ENCODE assay signal across 13 cellular contexts in genomic region chr22:44659140-44659539, GRCh38. TPM values are rescaled to one million over a fixed set of nuclear protein-coding genes. Genes with fewer than 3 reads are reported as not detected.
A peak's percentile ranks its signal among the peaks of the same experiment; 100 is the strongest.
DNase-seq lines count a peak whose midpoint lies in the region; ATAC-seq and TF ChIP-seq lines count a peak whose summit lies in the region.
"Had no signal": no experiment of that assay in that cellular context is flagged by ENCODE, and none has a peak within 500 bp of the region (broad histone marks: within the 10 kb centered on the region; RNA-seq: fewer than 3 reads in every experiment).

No MANE protein-coding gene starts in this region.

- H3K27ac Mint-ChIP-seq in CD4-positive, alpha-beta memory T cell = no peak overlapping the region
- H3K27ac Mint-ChIP-seq: CD4-positive, alpha-beta T cell; T-helper 2 cell treated with Interferon-gamma antibody and Interleukin-4, amounts not matched to agents 5 μg/mL and 100 μg/mL, for 36 hours had no signal

- no peak overlapping the region for H3K4me3 ChIP-seq in right atrium auricular region
- no peak overlapping the region for H3K4me3 ChIP-seq in CD4-positive, alpha-beta memory T cell (ENCODE audit: low read length in 2 of 2)
- no peak overlapping the region for H3K4me3 ChIP-seq in tibial nerve

- H3K4me1 ChIP-seq in right atrium auricular region (peaks cover 0 to 22% of the 10 kb centered on the region in 2 donors), tibial nerve (peaks cover 0 to 28% (median 9%) of the 10 kb centered on the region in 4 donors)
- H3K4me1 ChIP-seq in CD4-positive, alpha-beta memory T cell (ENCODE audit: insufficient read depth, low read length) = peaks cover 15% of the 10 kb centered on the region

- H3K27me3 Mint-ChIP-seq in CD4-positive, alpha-beta memory T cell = no peaks in the 10 kb centered on the region
- H3K27me3 Mint-ChIP-seq: CD4-positive, alpha-beta T cell had no signal

- H3K27ac ChIP-seq in C4-2B (peak overlapping the region; percentile 3), right atrium auricular region (peak overlapping the region; percentile 57), tibial nerve (peak overlapping the region in 1 of 4 donors; percentile 31)
- no peak overlapping the region for H3K27ac ChIP-seq in CD4-positive, alpha-beta memory T cell (ENCODE audit: low read depth, low read length)
- H3K27ac ChIP-seq: epithelial cell of prostate had no signal

- WGBS in tibial nerve, 2 donors = 47 to 57% methylated on average over 5 of the region's 6 CpGs

- H3K4me3 Mint-ChIP-seq in CD4-positive, alpha-beta memory T cell = no peak overlapping the region
- H3K4me3 Mint-ChIP-seq: CD4-positive, alpha-beta T cell; T-helper 2 cell treated with Interferon-gamma antibody and Interleukin-4, amounts not matched to agents 5 μg/mL and 100 μg/mL, for 36 hours had no signal

- CTCF ChIA-PET in CD4-positive, alpha-beta memory T cell (lab: Charles Lee; ENCODE audit: partially characterized antibody) = no interaction called here

- TF ChIP-seq CTCF in C4-2B (conservative IDR thresholded peaks at IDR 0.05) (no peak), right atrium auricular region (IDR thresholded peaks at IDR 0.05) (no peak), tibial nerve (IDR thresholded peaks at IDR 0.05) (no peak)

- H3K27me3 ChIP-seq in right atrium auricular region (no peaks in the 10 kb centered on the region), tibial nerve (no peaks in the 10 kb centered on the region)
- no peaks in the 10 kb centered on the region for H3K27me3 ChIP-seq in CD4-positive, alpha-beta memory T cell (ENCODE audit: insufficient read depth, low read length)

- no peaks in the 10 kb centered on the region for H3K36me3 Mint-ChIP-seq in CD4-positive, alpha-beta memory T cell

- H3K9me3 ChIP-seq in right atrium auricular region (no peaks in the 10 kb centered on the region), tibial nerve (peaks cover 0 to 2% (median 0%) of the 10 kb centered on the region in 4 donors)
- H3K9me3 ChIP-seq in CD4-positive, alpha-beta memory T cell (ENCODE audit: control insufficient read depth in 1 of 2, low read length in 2 of 2) = no peaks in the 10 kb centered on the region

- ATAC-seq in GM21529 (IDR thresholded peaks at IDR 0.05; ENCODE audit: unreplicated experiment) = no peak

- TF ChIP-seq POLR2A in tibial nerve (IDR thresholded peaks at IDR 0.05) = no peak

- DNase-seq in astrocyte of the hippocampus (ENCODE audit: low read depth, low spot score) (peak; percentile 36), right atrium auricular region (ENCODE audit: low spot score) (no peak), putamen (ENCODE audit: low spot score) (peak; percentile 47), tibial nerve (ENCODE audit: low spot score in 2 of 2) (no peak)
- DNase-seq in CD4-positive, alpha-beta memory T cell = no peak
- no peak for DNase-seq in stimulated activated CD4-positive, alpha-beta T cell treated with anti-CD3 and anti-CD28 coated beads, Interleukin-2, amount 100 ng/mL, for 24 hours
- DNase-seq: CD4-positive, alpha-beta T cell; kidney glomerular epithelial cell; NCI-H1436 treated with DMSO at 0.1 percent for 48 hours had no signal

- intact Hi-C loops in CD4-positive, alpha-beta memory T cell (cut with micrococcal nuclease) = no loop called here

- H3K4me1 Mint-ChIP-seq in CD4-positive, alpha-beta memory T cell = peaks cover 10 to 25% (median 13%) of the 10 kb centered on the region in 4 donors

- POLR2A ChIA-PET in CD4-positive, alpha-beta memory T cell (lab: Charles Lee; ENCODE audit: partially characterized antibody) = no interaction called here

- no peaks in the 10 kb centered on the region for H3K9me3 Mint-ChIP-seq in CD4-positive, alpha-beta memory T cell
- H3K9me3 Mint-ChIP-seq: CD4-positive, alpha-beta T cell; T-helper 2 cell treated with Interferon-gamma antibody and Interleukin-4, amounts not matched to agents 5 μg/mL and 100 μg/mL, for 36 hours had no signal

- H3K36me3 ChIP-seq in right atrium auricular region = no peaks in the 10 kb centered on the region
- H3K36me3 ChIP-seq in CD4-positive, alpha-beta memory T cell (ENCODE audit: insufficient read depth, low read length) = no peaks in the 10 kb centered on the region
- H3K36me3 ChIP-seq in tibial nerve = no peaks in the 10 kb centered on the region

- TF ChIP-seq EP300 in tibial nerve (IDR thresholded peaks at IDR 0.05) = no peak

RNA-seq across cellular contexts. Expression of gene PRR5, which starts 42.9 kb away (rescaled TPM):
- total RNA-seq in right atrium auricular region (10 to 100 TPM; 10.5 to 12.1 TPM), tibial nerve (10 to 100 TPM; 40.4 to 68.4 (median 42.5) TPM)
- total RNA-seq in CD4-positive, alpha-beta memory T cell = 10 to 100 TPM; 45.9 to 46.5 TPM
- 10 to 100 TPM; 45.1 to 74.0 TPM for polyA plus RNA-seq in CD4-positive, alpha-beta memory T cell

Comparison
In these comparisons a context has a peak if more than half of its experiments do, and no peak if none do; other contexts are left out.
1. DNase-seq: peak in astrocyte of the hippocampus (single experiment) and putamen (single experiment); none in right atrium auricular region (single experiment), CD4-positive, alpha-beta memory T cell (0 of 5), tibial nerve (0 of 2) and stimulated activated CD4-positive, alpha-beta T cell treated with anti-CD3 and anti-CD28 coated beads, Interleukin-2, amount 100 ng/mL, for 24 hours (0 of 2).